Comparison of ENCODE assay signal across 1 cellular context in the genomic region with DNA sequence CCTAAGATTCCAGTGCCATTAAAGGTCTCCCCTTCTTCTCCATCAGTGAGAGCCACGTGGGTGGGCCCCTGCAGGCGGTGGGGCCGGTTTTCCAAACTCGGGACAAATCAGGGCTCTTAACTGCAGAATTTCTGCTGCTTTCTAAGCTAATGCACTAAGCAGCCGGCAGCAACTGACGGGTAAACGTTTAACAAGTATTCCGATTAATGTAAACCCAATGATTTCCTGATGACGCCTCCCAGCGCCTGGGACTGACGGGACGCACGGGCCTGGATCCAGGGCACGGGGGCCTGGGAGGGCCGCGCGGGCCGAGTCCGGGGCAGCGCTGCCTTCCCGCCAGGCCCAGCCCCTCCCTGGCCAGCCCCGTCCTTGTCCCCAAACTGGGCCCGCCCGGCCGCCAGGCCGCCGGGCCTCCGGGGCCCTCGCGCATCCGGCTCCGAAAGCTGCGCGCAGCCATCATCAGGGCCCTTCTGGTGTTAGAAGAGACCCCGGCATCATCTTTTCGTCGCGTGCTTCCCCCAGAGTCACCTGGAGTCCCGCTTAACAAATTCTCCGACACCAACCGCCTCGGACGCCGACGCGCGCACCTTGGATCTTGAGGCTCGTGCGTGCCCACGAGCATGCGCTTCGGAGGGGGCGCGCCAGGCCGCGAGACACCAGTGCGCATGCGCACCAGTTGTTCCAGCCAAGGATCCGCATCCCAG.
TF ChIP-seq lines count a peak whose summit lies in the region.

A gene (minus strand): TSS at position 616 of the 704 bp plus-strand sequence. CDS start 1,812 bp downstream, outside the sequence.

TF ChIP-seq in GM12878, 131 proteins besides CTCF, POLR2A, EP300 and RAD21 (continued from another document and continues in another):
- TF ChIP-seq TBL1XR1 (IDR thresholded peaks at IDR 0.05; ENCODE audit: low read depth, low read length) (no peak), POLR2AphosphoS5 (IDR thresholded peaks at IDR 0.05; ENCODE audit: low read length) (peak; percentile 62; the same call in 1 of the 2 replicates), PML (IDR thresholded peaks at IDR 0.05; ENCODE audit: low read length) (no peak; the same call in 1 of the 2 replicates), MYC (IDR thresholded peaks at IDR 0.05; ENCODE audit: insufficient read depth, insufficient read length, insufficient replicate concordance, low read length, severe bottlenecking) (peak; percentile 55), NFIC (IDR thresholded peaks at IDR 0.05; ENCODE audit: low read depth, low read length) (no peak; the same call in 1 of the 2 replicates), SUPT20H (IDR thresholded peaks at IDR 0.05; ENCODE audit: borderline replicate concordance, control insufficient read depth, low read depth, low read length) (no peak), ZBED1 (IDR thresholded peaks at IDR 0.05; ENCODE audit: borderline replicate concordance) (no peak), KAT2A (conservative IDR thresholded peaks at IDR 0.05; ENCODE audit: control insufficient read depth, low read depth, low read length) (no peak), NR2C1 (IDR thresholded peaks at IDR 0.05) (no peak), BHLHE40 (IDR thresholded peaks at IDR 0.05; ENCODE audit: borderline replicate concordance in 1 of 2, low read depth in 2 of 2, low read length in 1 of 2) (peak; percentile 41 to 85; a peak in 3 of 4 replicates), YY1 (IDR thresholded peaks at IDR 0.05; ENCODE audit: low read depth, low read length) (peak; percentile 64; the same call in 1 of the 2 replicates), HDGF (IDR thresholded peaks at IDR 0.05) (no peak), LARP7 (IDR thresholded peaks at IDR 0.05) (peak; percentile 89), ZNF384 (IDR thresholded peaks at IDR 0.05; ENCODE audit: borderline replicate concordance, low read depth, low read length) (no peak), ESRRA (IDR thresholded peaks at IDR 0.05; ENCODE audit: low read length) (no peak), SMC3 (IDR thresholded peaks at IDR 0.05; ENCODE audit: borderline replicate concordance, low read length) (no peak), ZNF622 (IDR thresholded peaks at IDR 0.05) (no peak), CBFB (IDR thresholded peaks at IDR 0.05; ENCODE audit: low read depth) (no peak), SRF (IDR thresholded peaks at IDR 0.05; ENCODE audit: low read depth in 2 of 2, low read length in 2 of 2) (no peak), TCF12 (IDR thresholded peaks at IDR 0.05; ENCODE audit: low read depth, low read length) (peak; percentile 13; the same call in 1 of the 2 replicates), JUNB (IDR thresholded peaks at IDR 0.05) (no peak), NRF1 (conservative IDR thresholded peaks at IDR 0.05; ENCODE audit: low read depth, low read length) (peak; percentile 90), RUNX3 (IDR thresholded peaks at IDR 0.05; ENCODE audit: low read length) (0 out of 2 replicates have a peak, but pooled peaks have one; percentile 13), BMI1 (IDR thresholded peaks at IDR 0.05; ENCODE audit: borderline replicate concordance) (no peak), KDM1A (IDR thresholded peaks at IDR 0.05; ENCODE audit: borderline replicate concordance) (no peak), CREM (IDR thresholded peaks at IDR 0.05; ENCODE audit: low read depth) (0 out of 2 replicates have a peak, but pooled peaks have one; percentile 17), CBX3 (IDR thresholded peaks at IDR 0.05; ENCODE audit: borderline replicate concordance, low read depth) (no peak), RFX5 (IDR thresholded peaks at IDR 0.05; ENCODE audit: low read depth, low read length) (no peak), DPF2 (IDR thresholded peaks at IDR 0.05) (peak; percentile 71), ETV6 (conservative IDR thresholded peaks at IDR 0.05 in 1 of 2, IDR thresholded peaks at IDR 0.05 in 1 of 2; ENCODE audit: borderline replicate concordance in 1 of 2, low read depth in 1 of 2) (no peak), MEF2B (IDR thresholded peaks at IDR 0.05; ENCODE audit: partially characterized antibody, poor library complexity, severe bottlenecking) (no peak)
- TF ChIP-seq, protein P1, sequence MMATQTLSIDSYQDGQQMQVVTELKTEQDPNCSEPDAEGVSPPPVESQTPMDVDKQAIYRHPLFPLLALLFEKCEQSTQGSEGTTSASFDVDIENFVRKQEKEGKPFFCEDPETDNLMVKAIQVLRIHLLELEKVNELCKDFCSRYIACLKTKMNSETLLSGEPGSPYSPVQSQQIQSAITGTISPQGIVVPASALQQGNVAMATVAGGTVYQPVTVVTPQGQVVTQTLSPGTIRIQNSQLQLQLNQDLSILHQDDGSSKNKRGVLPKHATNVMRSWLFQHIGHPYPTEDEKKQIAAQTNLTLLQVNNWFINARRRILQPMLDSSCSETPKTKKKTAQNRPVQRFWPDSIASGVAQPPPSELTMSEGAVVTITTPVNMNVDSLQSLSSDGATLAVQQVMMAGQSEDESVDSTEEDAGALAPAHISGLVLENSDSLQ (IDR thresholded peaks at IDR 0.05): no peak
- TF ChIP-seq, protein P2, sequence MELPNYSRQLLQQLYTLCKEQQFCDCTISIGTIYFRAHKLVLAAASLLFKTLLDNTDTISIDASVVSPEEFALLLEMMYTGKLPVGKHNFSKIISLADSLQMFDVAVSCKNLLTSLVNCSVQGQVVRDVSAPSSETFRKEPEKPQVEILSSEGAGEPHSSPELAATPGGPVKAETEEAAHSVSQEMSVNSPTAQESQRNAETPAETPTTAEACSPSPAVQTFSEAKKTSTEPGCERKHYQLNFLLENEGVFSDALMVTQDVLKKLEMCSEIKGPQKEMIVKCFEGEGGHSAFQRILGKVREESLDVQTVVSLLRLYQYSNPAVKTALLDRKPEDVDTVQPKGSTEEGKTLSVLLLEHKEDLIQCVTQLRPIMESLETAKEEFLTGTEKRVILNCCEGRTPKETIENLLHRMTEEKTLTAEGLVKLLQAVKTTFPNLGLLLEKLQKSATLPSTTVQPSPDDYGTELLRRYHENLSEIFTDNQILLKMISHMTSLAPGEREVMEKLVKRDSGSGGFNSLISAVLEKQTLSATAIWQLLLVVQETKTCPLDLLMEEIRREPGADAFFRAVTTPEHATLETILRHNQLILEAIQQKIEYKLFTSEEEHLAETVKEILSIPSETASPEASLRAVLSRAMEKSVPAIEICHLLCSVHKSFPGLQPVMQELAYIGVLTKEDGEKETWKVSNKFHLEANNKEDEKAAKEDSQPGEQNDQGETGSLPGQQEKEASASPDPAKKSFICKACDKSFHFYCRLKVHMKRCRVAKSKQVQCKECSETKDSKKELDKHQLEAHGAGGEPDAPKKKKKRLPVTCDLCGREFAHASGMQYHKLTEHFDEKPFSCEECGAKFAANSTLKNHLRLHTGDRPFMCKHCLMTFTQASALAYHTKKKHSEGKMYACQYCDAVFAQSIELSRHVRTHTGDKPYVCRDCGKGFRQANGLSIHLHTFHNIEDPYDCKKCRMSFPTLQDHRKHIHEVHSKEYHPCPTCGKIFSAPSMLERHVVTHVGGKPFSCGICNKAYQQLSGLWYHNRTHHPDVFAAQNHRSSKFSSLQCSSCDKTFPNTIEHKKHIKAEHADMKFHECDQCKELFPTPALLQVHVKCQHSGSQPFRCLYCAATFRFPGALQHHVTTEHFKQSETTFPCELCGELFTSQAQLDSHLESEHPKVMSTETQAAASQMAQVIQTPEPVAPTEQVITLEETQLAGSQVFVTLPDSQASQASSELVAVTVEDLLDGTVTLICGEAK (IDR thresholded peaks at IDR 0.05; ENCODE audit: borderline replicate concordance): 0 out of 2 replicates have a peak, but pooled peaks have one; percentile 8
- TF ChIP-seq, protein P3, sequence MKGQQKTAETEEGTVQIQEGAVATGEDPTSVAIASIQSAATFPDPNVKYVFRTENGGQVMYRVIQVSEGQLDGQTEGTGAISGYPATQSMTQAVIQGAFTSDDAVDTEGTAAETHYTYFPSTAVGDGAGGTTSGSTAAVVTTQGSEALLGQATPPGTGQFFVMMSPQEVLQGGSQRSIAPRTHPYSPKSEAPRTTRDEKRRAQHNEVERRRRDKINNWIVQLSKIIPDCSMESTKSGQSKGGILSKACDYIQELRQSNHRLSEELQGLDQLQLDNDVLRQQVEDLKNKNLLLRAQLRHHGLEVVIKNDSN (IDR thresholded peaks at IDR 0.05; ENCODE audit: borderline replicate concordance, extremely low read length, insufficient read depth, low read depth, low read length): no peak
- TF ChIP-seq, protein P4, sequence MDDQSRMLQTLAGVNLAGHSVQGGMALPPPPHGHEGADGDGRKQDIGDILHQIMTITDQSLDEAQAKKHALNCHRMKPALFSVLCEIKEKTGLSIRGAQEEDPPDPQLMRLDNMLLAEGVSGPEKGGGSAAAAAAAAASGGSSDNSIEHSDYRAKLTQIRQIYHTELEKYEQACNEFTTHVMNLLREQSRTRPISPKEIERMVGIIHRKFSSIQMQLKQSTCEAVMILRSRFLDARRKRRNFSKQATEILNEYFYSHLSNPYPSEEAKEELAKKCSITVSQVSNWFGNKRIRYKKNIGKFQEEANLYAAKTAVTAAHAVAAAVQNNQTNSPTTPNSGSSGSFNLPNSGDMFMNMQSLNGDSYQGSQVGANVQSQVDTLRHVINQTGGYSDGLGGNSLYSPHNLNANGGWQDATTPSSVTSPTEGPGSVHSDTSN (IDR thresholded peaks at IDR 0.05; ENCODE audit: insufficient replicate concordance, low read depth, low read length): no peak
- TF ChIP-seq, protein P5, sequence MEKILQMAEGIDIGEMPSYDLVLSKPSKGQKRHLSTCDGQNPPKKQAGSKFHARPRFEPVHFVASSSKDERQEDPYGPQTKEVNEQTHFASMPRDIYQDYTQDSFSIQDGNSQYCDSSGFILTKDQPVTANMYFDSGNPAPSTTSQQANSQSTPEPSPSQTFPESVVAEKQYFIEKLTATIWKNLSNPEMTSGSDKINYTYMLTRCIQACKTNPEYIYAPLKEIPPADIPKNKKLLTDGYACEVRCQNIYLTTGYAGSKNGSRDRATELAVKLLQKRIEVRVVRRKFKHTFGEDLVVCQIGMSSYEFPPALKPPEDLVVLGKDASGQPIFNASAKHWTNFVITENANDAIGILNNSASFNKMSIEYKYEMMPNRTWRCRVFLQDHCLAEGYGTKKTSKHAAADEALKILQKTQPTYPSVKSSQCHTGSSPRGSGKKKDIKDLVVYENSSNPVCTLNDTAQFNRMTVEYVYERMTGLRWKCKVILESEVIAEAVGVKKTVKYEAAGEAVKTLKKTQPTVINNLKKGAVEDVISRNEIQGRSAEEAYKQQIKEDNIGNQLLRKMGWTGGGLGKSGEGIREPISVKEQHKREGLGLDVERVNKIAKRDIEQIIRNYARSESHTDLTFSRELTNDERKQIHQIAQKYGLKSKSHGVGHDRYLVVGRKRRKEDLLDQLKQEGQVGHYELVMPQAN (conservative IDR thresholded peaks at IDR 0.05): 0 out of 2 replicates have a peak, but pooled peaks have one; percentile 47
- TF ChIP-seq, protein P6, sequence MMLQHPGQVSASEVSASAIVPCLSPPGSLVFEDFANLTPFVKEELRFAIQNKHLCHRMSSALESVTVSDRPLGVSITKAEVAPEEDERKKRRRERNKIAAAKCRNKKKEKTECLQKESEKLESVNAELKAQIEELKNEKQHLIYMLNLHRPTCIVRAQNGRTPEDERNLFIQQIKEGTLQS (IDR thresholded peaks at IDR 0.05; ENCODE audit: borderline replicate concordance, extremely low read depth, low read depth, low read length): no peak
- TF ChIP-seq, protein P7, sequence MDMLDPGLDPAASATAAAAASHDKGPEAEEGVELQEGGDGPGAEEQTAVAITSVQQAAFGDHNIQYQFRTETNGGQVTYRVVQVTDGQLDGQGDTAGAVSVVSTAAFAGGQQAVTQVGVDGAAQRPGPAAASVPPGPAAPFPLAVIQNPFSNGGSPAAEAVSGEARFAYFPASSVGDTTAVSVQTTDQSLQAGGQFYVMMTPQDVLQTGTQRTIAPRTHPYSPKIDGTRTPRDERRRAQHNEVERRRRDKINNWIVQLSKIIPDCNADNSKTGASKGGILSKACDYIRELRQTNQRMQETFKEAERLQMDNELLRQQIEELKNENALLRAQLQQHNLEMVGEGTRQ (IDR thresholded peaks at IDR 0.05; ENCODE audit: borderline replicate concordance, low read depth, low read length): no peak
- TF ChIP-seq, protein P8, sequence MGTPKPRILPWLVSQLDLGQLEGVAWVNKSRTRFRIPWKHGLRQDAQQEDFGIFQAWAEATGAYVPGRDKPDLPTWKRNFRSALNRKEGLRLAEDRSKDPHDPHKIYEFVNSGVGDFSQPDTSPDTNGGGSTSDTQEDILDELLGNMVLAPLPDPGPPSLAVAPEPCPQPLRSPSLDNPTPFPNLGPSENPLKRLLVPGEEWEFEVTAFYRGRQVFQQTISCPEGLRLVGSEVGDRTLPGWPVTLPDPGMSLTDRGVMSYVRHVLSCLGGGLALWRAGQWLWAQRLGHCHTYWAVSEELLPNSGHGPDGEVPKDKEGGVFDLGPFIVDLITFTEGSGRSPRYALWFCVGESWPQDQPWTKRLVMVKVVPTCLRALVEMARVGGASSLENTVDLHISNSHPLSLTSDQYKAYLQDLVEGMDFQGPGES (IDR thresholded peaks at IDR 0.05): 0 out of 2 replicates have a peak, but pooled peaks have one; percentile 5
- TF ChIP-seq, protein P9, sequence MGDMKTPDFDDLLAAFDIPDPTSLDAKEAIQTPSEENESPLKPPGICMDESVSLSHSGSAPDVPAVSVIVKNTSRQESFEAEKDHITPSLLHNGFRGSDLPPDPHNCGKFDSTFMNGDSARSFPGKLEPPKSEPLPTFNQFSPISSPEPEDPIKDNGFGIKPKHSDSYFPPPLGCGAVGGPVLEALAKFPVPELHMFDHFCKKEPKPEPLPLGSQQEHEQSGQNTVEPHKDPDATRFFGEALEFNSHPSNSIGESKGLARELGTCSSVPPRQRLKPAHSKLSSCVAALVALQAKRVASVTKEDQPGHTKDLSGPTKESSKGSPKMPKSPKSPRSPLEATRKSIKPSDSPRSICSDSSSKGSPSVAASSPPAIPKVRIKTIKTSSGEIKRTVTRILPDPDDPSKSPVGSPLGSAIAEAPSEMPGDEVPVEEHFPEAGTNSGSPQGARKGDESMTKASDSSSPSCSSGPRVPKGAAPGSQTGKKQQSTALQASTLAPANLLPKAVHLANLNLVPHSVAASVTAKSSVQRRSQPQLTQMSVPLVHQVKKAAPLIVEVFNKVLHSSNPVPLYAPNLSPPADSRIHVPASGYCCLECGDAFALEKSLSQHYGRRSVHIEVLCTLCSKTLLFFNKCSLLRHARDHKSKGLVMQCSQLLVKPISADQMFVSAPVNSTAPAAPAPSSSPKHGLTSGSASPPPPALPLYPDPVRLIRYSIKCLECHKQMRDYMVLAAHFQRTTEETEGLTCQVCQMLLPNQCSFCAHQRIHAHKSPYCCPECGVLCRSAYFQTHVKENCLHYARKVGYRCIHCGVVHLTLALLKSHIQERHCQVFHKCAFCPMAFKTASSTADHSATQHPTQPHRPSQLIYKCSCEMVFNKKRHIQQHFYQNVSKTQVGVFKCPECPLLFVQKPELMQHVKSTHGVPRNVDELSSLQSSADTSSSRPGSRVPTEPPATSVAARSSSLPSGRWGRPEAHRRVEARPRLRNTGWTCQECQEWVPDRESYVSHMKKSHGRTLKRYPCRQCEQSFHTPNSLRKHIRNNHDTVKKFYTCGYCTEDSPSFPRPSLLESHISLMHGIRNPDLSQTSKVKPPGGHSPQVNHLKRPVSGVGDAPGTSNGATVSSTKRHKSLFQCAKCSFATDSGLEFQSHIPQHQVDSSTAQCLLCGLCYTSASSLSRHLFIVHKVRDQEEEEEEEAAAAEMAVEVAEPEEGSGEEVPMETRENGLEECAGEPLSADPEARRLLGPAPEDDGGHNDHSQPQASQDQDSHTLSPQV (IDR thresholded peaks at IDR 0.05): 0 out of 2 replicates have a peak, but pooled peaks have one; percentile 10
